8 cellular contexts compared by ENCODE assay signal in the genomic region with DNA sequence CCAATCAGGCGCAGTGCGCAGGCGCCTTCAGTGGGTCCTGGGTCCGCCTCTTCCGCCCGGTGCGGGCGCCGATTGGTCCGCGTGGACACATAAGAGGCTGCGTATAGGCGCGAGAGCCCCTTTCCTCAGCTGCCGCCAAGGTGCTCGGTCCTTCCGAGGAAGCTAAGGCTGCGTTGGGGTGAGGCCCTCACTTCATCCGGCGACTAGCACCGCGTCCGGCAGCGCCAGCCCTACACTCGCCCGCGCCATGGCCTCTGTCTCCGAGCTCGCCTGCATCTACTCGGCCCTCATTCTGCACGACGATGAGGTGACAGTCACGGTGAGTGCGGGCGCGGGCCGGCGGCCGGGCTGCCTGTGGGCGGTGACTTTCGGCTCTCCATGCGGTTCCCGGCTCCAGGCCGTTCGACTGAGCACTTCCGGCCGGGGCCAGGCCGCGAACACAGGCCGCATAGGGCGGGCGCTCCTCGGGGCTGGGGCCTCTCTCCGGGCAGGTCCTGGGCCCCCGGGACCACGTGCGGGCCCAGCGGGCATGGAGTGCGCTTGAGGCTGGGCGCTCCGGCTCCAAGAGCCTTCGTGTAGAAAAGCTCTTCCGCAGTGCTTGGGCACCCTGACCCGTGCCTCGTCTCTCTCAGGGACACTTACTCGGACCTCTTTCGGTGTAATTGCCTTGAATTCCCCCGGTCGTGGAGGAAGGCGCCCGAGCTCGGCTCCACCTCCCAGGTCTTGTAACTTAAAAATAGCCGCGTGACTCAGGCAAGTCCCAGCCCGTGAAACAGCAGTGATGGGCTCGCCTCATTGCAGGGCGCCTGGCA. TPM values are rescaled to one million over a fixed set of nuclear protein-coding genes. Genes with fewer than 3 reads are reported as not detected.
DNase-seq lines count a peak whose midpoint lies in the region; ATAC-seq, FAIRE-seq and TF ChIP-seq lines count a peak whose summit lies in the region.

A gene (plus strand): TSS at position 117 of the 812 bp plus-strand sequence. CDS start 131 bp downstream, at position 248.

- H3K4me1 ChIP-seq in BE2C: no peaks in the 10 kb centered on the region
- H3K4me1 ChIP-seq in left lung: peaks cover 18 to 33% of the 10 kb centered on the region in 2 donors

- H3K4me3 Mint-ChIP-seq in dendritic cell treated with granulocyte-macrophage colony-stimulating factor and Interleukin-4, amounts not matched to agents 40 ng/mL and 50 ng/mL, for 4 days: peak within 1 kb of the TSS; percentile 96

- H3K27ac Mint-ChIP-seq in dendritic cell treated with granulocyte-macrophage colony-stimulating factor and Interleukin-4, amounts not matched to agents 40 ng/mL and 50 ng/mL, for 4 days: peak within 1 kb of the TSS; percentile 91

- H3K36me3 Mint-ChIP-seq in dendritic cell treated with granulocyte-macrophage colony-stimulating factor and Interleukin-4, amounts not matched to agents 40 ng/mL and 50 ng/mL, for 4 days (ENCODE audit: low read depth): peaks cover 55% of the 10 kb centered on the region

- peak within 1 kb of the TSS; percentile 87 to 92 for H3K27ac ChIP-seq in left lung

- H3K27me3 Mint-ChIP-seq in dendritic cell treated with granulocyte-macrophage colony-stimulating factor and Interleukin-4, amounts not matched to agents 40 ng/mL and 50 ng/mL, for 4 days: no peaks in the 10 kb centered on the region

- ATAC-seq in HG03457 (IDR thresholded peaks at IDR 0.05; ENCODE audit: unreplicated experiment) (peak; percentile 66), left lung (peak; percentile 96)

- H3K36me3 ChIP-seq in BE2C (peaks cover 53% of the 10 kb centered on the region), left lung (peaks cover 0 to 35% of the 10 kb centered on the region in 2 donors)

- H3K4me1 Mint-ChIP-seq in dendritic cell treated with granulocyte-macrophage colony-stimulating factor and Interleukin-4, amounts not matched to agents 40 ng/mL and 50 ng/mL, for 4 days (ENCODE audit: low read depth): peaks cover 34% of the 10 kb centered on the region

- H3K4me3 ChIP-seq in BE2C (ENCODE audit: low read depth, low read length) (peak within 1 kb of the TSS; percentile 99), left lung (peak within 1 kb of the TSS; percentile 83 to 89)

- no peak for FAIRE-seq in GM19239 (lab: Jason Lieb, UNC)

- no peaks in the 10 kb centered on the region for H3K9me3 ChIP-seq in BE2C
- no peaks in the 10 kb centered on the region for H3K9me3 ChIP-seq in left lung

- no peaks in the 10 kb centered on the region for H3K9me3 Mint-ChIP-seq in dendritic cell treated with granulocyte-macrophage colony-stimulating factor and Interleukin-4, amounts not matched to agents 40 ng/mL and 50 ng/mL, for 4 days

- intact Hi-C loops in dendritic cell treated with granulocyte-macrophage colony-stimulating factor and Interleukin-4, amounts not matched to agents 40 ng/mL and 50 ng/mL, for 4 days (cut with micrococcal nuclease): loop anchor here (1.0 to 2.0 kb wide), 3 partner anchors 9 to 39 kb away; a partner anchor contains a TSS
- intact Hi-C loops in left lung (cut with DNase I): no loop called here

- H3K27me3 ChIP-seq in BE2C: no peaks in the 10 kb centered on the region
- no peaks in the 10 kb centered on the region for H3K27me3 ChIP-seq in left lung

- DNase-seq in BE2C (peak; percentile 96), GM19239 (ENCODE audit: insufficient read length, low spot score) (peak; percentile 56), NCI-H69 (lab: John Stamatoyannopoulos, UW) (peak; percentile 93), left lung (peak; percentile 97 to 98)
- DNase-seq in activated CD4-positive, alpha-beta T cell treated with anti-CD3 and anti-CD28 coated beads, Interleukin-2, amount 50 U/mL, for 24 hours (ENCODE audit: low read depth in 1 of 2, low spot score in 1 of 2): peak; percentile 91 to 96
- DNase-seq in stimulated activated CD4-positive, alpha-beta T cell treated with anti-CD3 and anti-CD28 coated beads, Interleukin-2, amount 100 ng/mL, for 48 hours: peak; percentile 91 to 94

- no peak for TF ChIP-seq CTCF in BE2C (IDR thresholded peaks at IDR 0.05; ENCODE audit: low read depth, low read length)
- TF ChIP-seq CTCF in left lung (IDR thresholded peaks at IDR 0.05): no peak

RNA-seq across cellular contexts. Expression of the gene that starts here (rescaled TPM):
- polyA plus RNA-seq in BE2C (2012; ENCODE audit: insufficient read depth, insufficient read length, low read depth): 3,656 TPM
- total RNA-seq in left lung: 1,000 to 10,000 TPM; 1,369 to 1,478 TPM

Comparison
In these comparisons a context has a peak if more than half of its experiments do, and no peak if none do; other contexts are left out.
1. Peak in every context shown above with its lines: DNase-seq, ATAC-seq, H3K4me3 ChIP-seq and H3K27ac ChIP-seq.